In genomic region chr20:49919009-49919408, GRCh38 we compare ENCODE assay signal across 32 cellular contexts.
"Had no signal": no experiment of that assay in that cellular context is flagged by ENCODE, and none has a peak within 500 bp of the region (broad histone marks: within the 10 kb centered on the region; RNA-seq: fewer than 3 reads in every experiment).

No MANE protein-coding gene starts in this region.

- H3K9me3 ChIP-seq: adrenal gland, body of pancreas, breast epithelium, colonic mucosa had no signal

- DNase-seq: activated CD4-positive, alpha-beta memory T cell treated with anti-CD3 and anti-CD28 coated beads for 36 hours; activated CD4-positive, alpha-beta T cell treated with anti-CD3 and anti-CD28 coated beads for 36 hours; activated CD4-positive, alpha-beta T cell treated with anti-CD3 and anti-CD28 coated beads, Interleukin-2, amount 10 ng/mL, durations not matched to agents 24 days and 14 days; activated CD4-positive, CD25-positive, alpha-beta regulatory T cell; activated CD4-positive, CD25-positive, alpha-beta regulatory T cell treated with anti-CD3 and anti-CD28 coated beads, Interleukin-2, amount 50 U/mL, for 72 hours; activated CD8-positive, alpha-beta memory T cell treated with anti-CD3 and anti-CD28 coated beads, Interleukin-2, amount 10 ng/mL, durations not matched to agents 7 days and 5 days; activated CD8-positive, alpha-beta memory T cell treated with anti-CD3 and anti-CD28 coated beads, Interleukin-2, amount 50 U/mL, for 4 hours; activated CD8-positive, alpha-beta T cell treated with anti-CD3 and anti-CD28 coated beads, Interleukin-2, amount 10 ng/mL, durations not matched to agents 7 days and 5 days; activated effector memory CD4-positive, alpha-beta T cell treated with anti-CD3 and anti-CD28 coated beads, Interleukin-2, amount 50 U/mL, for 16 hours; activated naive CD4-positive, alpha-beta T cell treated with anti-CD3 and anti-CD28 coated beads for 36 hours; activated naive CD8-positive, alpha-beta T cell treated with anti-CD3 and anti-CD28 coated beads for 36 hours; activated naive CD8-positive, alpha-beta T cell treated with anti-CD3 and anti-CD28 coated beads, Interleukin-2, amount 50 U/mL, for 24 hours; activated T-cell treated with anti-CD3 and anti-CD28 coated beads, Interleukin-2, amount 50 U/mL, for 1 hour; activated T-cell treated with anti-CD3 and anti-CD28 coated beads, Interleukin-2, amount 50 U/mL, for 48 hours; adrenal gland; amygdala; aorta; body of pancreas; central memory CD4-positive, alpha-beta T cell; cerebellar nuclear complex; colonic mucosa; effector memory CD4-positive, alpha-beta T cell; endodermal cell; foreskin fibroblast; T-helper 17 cell had no signal

- H3K27ac Mint-ChIP-seq: activated CD4-positive, alpha-beta memory T cell treated with anti-CD3 and anti-CD28 coated beads for 36 hours; activated CD4-positive, alpha-beta T cell treated with anti-CD3 and anti-CD28 coated beads for 36 hours; activated CD4-positive, alpha-beta T cell treated with anti-CD3 and anti-CD28 coated beads, Interleukin-2, amount 10 ng/mL, durations not matched to agents 24 days and 14 days; activated CD8-positive, alpha-beta memory T cell treated with anti-CD3 and anti-CD28 coated beads, Interleukin-2, amount 10 ng/mL, durations not matched to agents 7 days and 5 days; activated CD8-positive, alpha-beta T cell treated with anti-CD3 and anti-CD28 coated beads, Interleukin-2, amount 10 ng/mL, durations not matched to agents 7 days and 5 days; activated naive CD4-positive, alpha-beta T cell treated with anti-CD3 and anti-CD28 coated beads for 36 hours; activated naive CD4-positive, alpha-beta T cell treated with anti-CD3 and anti-CD28 coated beads, Interleukin-2, amount 50 U/mL, for 24 hours; activated naive CD8-positive, alpha-beta T cell treated with anti-CD3 and anti-CD28 coated beads for 36 hours; activated naive CD8-positive, alpha-beta T cell treated with anti-CD3 and anti-CD28 coated beads, Interleukin-2, amount 50 U/mL, for 24 hours; activated T-helper 1 cell treated with anti-CD3 and anti-CD28 coated beads, Interleukin-12 subunit alpha, Interleukin-12 subunit beta, Interleukin-2, Interleukin-4 antibody, amounts not matched to agents 30 ng/mL and 10 ng/mL and 1 ng/mL, durations not matched to agents 14 hours and 24 hours and 36 hours; activated T-helper 2 cell treated with anti-CD3 and anti-CD28 coated beads, Interferon-gamma antibody, Interleukin-2, Interleukin-4, amounts not matched to agents 10 μg/mL and 5 μg/mL and 100 μg/mL, durations not matched to agents 14 hours and 24 hours and 36 hours; endodermal cell; T-helper 17 cell; T-helper 2 cell treated with Interferon-gamma antibody and Interleukin-4, amounts not matched to agents 5 μg/mL and 100 μg/mL, for 36 hours had no signal

- H3K36me3 ChIP-seq: adrenal gland, breast epithelium, cardiac muscle cell, colonic mucosa had no signal

- H3K27me3 Mint-ChIP-seq: activated CD4-positive, alpha-beta T cell treated with anti-CD3 and anti-CD28 coated beads for 36 hours; activated CD4-positive, alpha-beta T cell treated with anti-CD3 and anti-CD28 coated beads, Interleukin-2, amount 10 ng/mL, durations not matched to agents 24 days and 14 days; activated CD8-positive, alpha-beta memory T cell treated with anti-CD3 and anti-CD28 coated beads, Interleukin-2, amount 10 ng/mL, durations not matched to agents 7 days and 5 days; activated naive CD4-positive, alpha-beta T cell treated with anti-CD3 and anti-CD28 coated beads, Interleukin-2, amount 50 U/mL, for 24 hours; activated naive CD8-positive, alpha-beta T cell treated with anti-CD3 and anti-CD28 coated beads for 36 hours; activated naive CD8-positive, alpha-beta T cell treated with anti-CD3 and anti-CD28 coated beads, Interleukin-2, amount 50 U/mL, for 24 hours; T-helper 17 cell had no signal

- H3K4me3 Mint-ChIP-seq: activated CD4-positive, alpha-beta memory T cell treated with anti-CD3 and anti-CD28 coated beads for 36 hours; activated CD4-positive, alpha-beta T cell treated with anti-CD3 and anti-CD28 coated beads for 36 hours; activated CD4-positive, alpha-beta T cell treated with anti-CD3 and anti-CD28 coated beads, Interleukin-2, amount 10 ng/mL, durations not matched to agents 24 days and 14 days; activated CD8-positive, alpha-beta memory T cell treated with anti-CD3 and anti-CD28 coated beads, Interleukin-2, amount 10 ng/mL, durations not matched to agents 7 days and 5 days; activated CD8-positive, alpha-beta T cell treated with anti-CD3 and anti-CD28 coated beads, Interleukin-2, amount 10 ng/mL, durations not matched to agents 7 days and 5 days; activated naive CD4-positive, alpha-beta T cell treated with anti-CD3 and anti-CD28 coated beads for 36 hours; activated naive CD4-positive, alpha-beta T cell treated with anti-CD3 and anti-CD28 coated beads, Interleukin-2, amount 50 U/mL, for 24 hours; activated naive CD8-positive, alpha-beta T cell treated with anti-CD3 and anti-CD28 coated beads for 36 hours; activated naive CD8-positive, alpha-beta T cell treated with anti-CD3 and anti-CD28 coated beads, Interleukin-2, amount 50 U/mL, for 24 hours; activated T-helper 1 cell treated with anti-CD3 and anti-CD28 coated beads, Interleukin-12 subunit alpha, Interleukin-12 subunit beta, Interleukin-2, Interleukin-4 antibody, amounts not matched to agents 30 ng/mL and 10 ng/mL and 1 ng/mL, durations not matched to agents 14 hours and 24 hours and 36 hours; endodermal cell; T-helper 17 cell; T-helper 2 cell treated with Interferon-gamma antibody and Interleukin-4, amounts not matched to agents 5 μg/mL and 100 μg/mL, for 36 hours had no signal

- H3K36me3 Mint-ChIP-seq: activated CD4-positive, alpha-beta memory T cell treated with anti-CD3 and anti-CD28 coated beads for 36 hours; activated CD8-positive, alpha-beta memory T cell treated with anti-CD3 and anti-CD28 coated beads, Interleukin-2, amount 10 ng/mL, durations not matched to agents 7 days and 5 days; activated naive CD4-positive, alpha-beta T cell treated with anti-CD3 and anti-CD28 coated beads, Interleukin-2, amount 50 U/mL, for 24 hours; activated naive CD8-positive, alpha-beta T cell treated with anti-CD3 and anti-CD28 coated beads for 36 hours had no signal

- H3K27ac ChIP-seq: adrenal gland, body of pancreas, breast epithelium, cardiac muscle cell, colonic mucosa had no signal

- H3K27me3 ChIP-seq: adrenal gland, body of pancreas, breast epithelium, cardiac muscle cell, colonic mucosa had no signal

- H3K9me3 Mint-ChIP-seq: activated CD4-positive, alpha-beta memory T cell treated with anti-CD3 and anti-CD28 coated beads for 36 hours; activated CD4-positive, alpha-beta T cell treated with anti-CD3 and anti-CD28 coated beads, Interleukin-2, amount 10 ng/mL, durations not matched to agents 24 days and 14 days; activated naive CD4-positive, alpha-beta T cell treated with anti-CD3 and anti-CD28 coated beads for 36 hours; activated naive CD4-positive, alpha-beta T cell treated with anti-CD3 and anti-CD28 coated beads, Interleukin-2, amount 50 U/mL, for 24 hours; activated naive CD8-positive, alpha-beta T cell treated with anti-CD3 and anti-CD28 coated beads for 36 hours; activated naive CD8-positive, alpha-beta T cell treated with anti-CD3 and anti-CD28 coated beads, Interleukin-2, amount 50 U/mL, for 24 hours; activated T-helper 1 cell treated with anti-CD3 and anti-CD28 coated beads, Interleukin-12 subunit alpha, Interleukin-12 subunit beta, Interleukin-2, Interleukin-4 antibody, amounts not matched to agents 30 ng/mL and 10 ng/mL and 1 ng/mL, durations not matched to agents 14 hours and 24 hours and 36 hours; activated T-helper 2 cell treated with anti-CD3 and anti-CD28 coated beads, Interferon-gamma antibody, Interleukin-2, Interleukin-4, amounts not matched to agents 10 μg/mL and 5 μg/mL and 100 μg/mL, durations not matched to agents 14 hours and 24 hours and 36 hours; T-helper 2 cell treated with Interferon-gamma antibody and Interleukin-4, amounts not matched to agents 5 μg/mL and 100 μg/mL, for 36 hours had no signal

- H3K4me3 ChIP-seq: adrenal gland, body of pancreas, breast epithelium, cardiac muscle cell, colonic mucosa had no signal

- ATAC-seq: activated CD4-positive, alpha-beta T cell treated with anti-CD3 and anti-CD28 coated beads for 36 hours; activated CD8-positive, alpha-beta memory T cell treated with anti-CD3 and anti-CD28 coated beads, Interleukin-2, amount 10 ng/mL, durations not matched to agents 7 days and 5 days; activated CD8-positive, alpha-beta T cell treated with anti-CD3 and anti-CD28 coated beads, Interleukin-2, amount 10 ng/mL, durations not matched to agents 7 days and 5 days; activated naive CD8-positive, alpha-beta T cell treated with anti-CD3 and anti-CD28 coated beads, Interleukin-2, amount 50 U/mL, for 24 hours; body of pancreas; esophagus mucosa; T-helper 17 cell had no signal
